17 cellular contexts compared by ENCODE assay signal in genomic region chr17:69058165-69058564, GRCh38. TPM values are rescaled to one million over a fixed set of nuclear protein-coding genes. Genes with fewer than 3 reads are reported as not detected.
DNase-seq lines count a peak whose midpoint lies in the region; ATAC-seq and TF ChIP-seq lines count a peak whose summit lies in the region.
"Had no signal": no experiment of that assay in that cellular context is flagged by ENCODE, and none has a peak within 500 bp of the region (broad histone marks: within the 10 kb centered on the region; RNA-seq: fewer than 3 reads in every experiment).

No MANE protein-coding gene starts in this region.

- in situ Hi-C loops in GM23248 (cut with MboI) (loop anchor here (10.0 kb wide), 1 partner anchor 263 kb away; no protein-coding TSS in a partner anchor), brain microvascular endothelial cell (cut with HindIII; ENCODE audit: low pct_ligation_motif_present, low sequenced_read_pairs) (no loop called here)

- no peak for ATAC-seq in HG03521 (IDR thresholded peaks at IDR 0.05; ENCODE audit: unreplicated experiment)
- no peak for ATAC-seq in GM18873 (IDR thresholded peaks at IDR 0.05; ENCODE audit: low FRiP score, unreplicated experiment)
- ATAC-seq in T-helper 17 cell: no peak

- no peak overlapping the region for H3K4me2 ChIP-seq in GM23248 (ENCODE audit: unreplicated experiment)

- H2AFZ ChIP-seq in GM23248: no peak overlapping the region
- H2AFZ ChIP-seq: parathyroid adenoma had no signal

- no peak for TF ChIP-seq POLR2A in Peyer's patch (IDR thresholded peaks at IDR 0.05)

- no peaks in the 10 kb centered on the region for H3K9me2 ChIP-seq in GM23248 (ENCODE audit: insufficient read depth)

- no peaks in the 10 kb centered on the region for H3K9me3 ChIP-seq in GM23248 (ENCODE audit: low read depth)
- no peaks in the 10 kb centered on the region for H3K9me3 ChIP-seq in liver (ENCODE audit: control insufficient read depth in 4 of 4, low read length in 3 of 4)
- H3K9me3 ChIP-seq in T-helper 17 cell (ENCODE audit: control insufficient read depth, low read length, poor library complexity, severe bottlenecking): no peaks in the 10 kb centered on the region
- no peaks in the 10 kb centered on the region for H3K9me3 ChIP-seq in Peyer's patch

- H3K4me1 Mint-ChIP-seq in T-helper 17 cell: peaks cover 2% of the 10 kb centered on the region

- 95 to 100% methylated on average over 1 of the region's 1 CpG for WGBS in GM23248 (ENCODE audit: low coverage in 1 of 2, low lambda C conversion rate in 2 of 2, missing lambda C conversion rate in 2 of 2), 2 experiments
- 92% methylated on average over 1 of the region's 1 CpG for WGBS in liver

- peaks cover 4% of the 10 kb centered on the region for H3K36me3 Mint-ChIP-seq in T-helper 17 cell (ENCODE audit: low read depth)

- H3K27me3 ChIP-seq in GM23248 (replicated peaks; ENCODE audit: insufficient read depth) (no peaks in the 10 kb centered on the region), brain microvascular endothelial cell (replicated peaks) (no peaks in the 10 kb centered on the region), liver (ENCODE audit: control insufficient read depth in 4 of 4, insufficient read depth in 4 of 4, low read length in 3 of 4) (no peaks in the 10 kb centered on the region), Peyer's patch (no peaks in the 10 kb centered on the region)
- H3K27me3 ChIP-seq: tibial nerve had no signal

- no peaks in the 10 kb centered on the region for H3K27me3 Mint-ChIP-seq in T-helper 17 cell

- no peaks in the 10 kb centered on the region for H4K20me1 ChIP-seq in GM23248 (ENCODE audit: insufficient read depth)

- H3K9ac ChIP-seq in GM23248 (no peak overlapping the region), liver (ENCODE audit: low read depth in 1 of 2, low read length in 2 of 2) (no peak overlapping the region)
- H3K9ac ChIP-seq: parathyroid adenoma had no signal

- H3K4me3 Mint-ChIP-seq in T-helper 17 cell: no peak overlapping the region

- H3K27ac ChIP-seq in GM23248 (no peak overlapping the region), brain microvascular endothelial cell (no peak overlapping the region), liver (ENCODE audit: low read depth in 1 of 2, low read length in 2 of 2) (no peak overlapping the region), Peyer's patch (no peak overlapping the region)
- H3K27ac ChIP-seq: epithelial cell of prostate, parathyroid adenoma had no signal

- H3K27ac Mint-ChIP-seq in T-helper 17 cell: no peak overlapping the region

- no peaks in the 10 kb centered on the region for H3K36me3 ChIP-seq in GM23248 (ENCODE audit: low read depth)
- no peaks in the 10 kb centered on the region for H3K36me3 ChIP-seq in brain microvascular endothelial cell (replicated peaks)
- peaks cover 0 to 3% (median 0%) of the 10 kb centered on the region in 4 donors for H3K36me3 ChIP-seq in liver (ENCODE audit: control insufficient read depth in 4 of 4, insufficient read depth in 3 of 4, low read depth in 1 of 4, low read length in 3 of 4)
- H3K36me3 ChIP-seq in Peyer's patch: no peaks in the 10 kb centered on the region

- TF ChIP-seq CTCF in brain microvascular endothelial cell (IDR thresholded peaks at IDR 0.05; ENCODE audit: low read depth, low read length, missing control alignments) (peak; percentile 21), liver (IDR thresholded peaks at IDR 0.05; ENCODE audit: low read depth, low read length, missing input control) (no peak), Peyer's patch (IDR thresholded peaks at IDR 0.05) (peak in 3 of 6 experiments; percentile 53 to 59 (median 58))

- H3K79me2 ChIP-seq in GM23248 (ENCODE audit: insufficient read depth): no peaks in the 10 kb centered on the region
- H3K79me2 ChIP-seq: parathyroid adenoma had no signal

- peak; percentile 7 for DNase-seq in GM23248
- peak; percentile 2 for DNase-seq in Jurkat, Clone E6-1 (ENCODE audit: low read depth, low spot score)
- no peak for DNase-seq in brain microvascular endothelial cell
- no peak for DNase-seq in T-helper 17 cell
- DNase-seq in Peyer's patch: no peak
- DNase-seq: activated CD8-positive, alpha-beta memory T cell treated with anti-CD3 and anti-CD28 coated beads for 24 hours; activated gamma-delta T cell; COR-L47; NCI-H226; stimulated activated CD4-positive, alpha-beta T cell treated with anti-CD3 and anti-CD28 coated beads, Interleukin-15, amount 100 ng/mL, for 24 hours had no signal

- H3K4me3 ChIP-seq in GM23248 (no peak overlapping the region), brain microvascular endothelial cell (ENCODE audit: low read depth, low read length) (no peak overlapping the region), liver (ENCODE audit: low read depth in 1 of 3, low read length in 3 of 3) (no peak overlapping the region), Peyer's patch (no peak overlapping the region)
- H3K4me3 ChIP-seq in Jurkat, Clone E6-1 (ENCODE audit: low read length): no peak overlapping the region
- H3K4me3 ChIP-seq: tibial nerve had no signal

- H3K4me1 ChIP-seq in GM23248 (ENCODE audit: insufficient read depth) (peaks cover 27% of the 10 kb centered on the region), liver (ENCODE audit: control insufficient read depth in 4 of 4, insufficient read depth in 4 of 4, low read length in 3 of 4) (peaks cover 0 to 5% (median 1%) of the 10 kb centered on the region in 4 donors), Peyer's patch (no peaks in the 10 kb centered on the region)
- H3K4me1 ChIP-seq: parathyroid adenoma had no signal

- peaks cover 13% of the 10 kb centered on the region; the same call in 1 of the 2 replicates for H3F3A ChIP-seq in GM23248 (ENCODE audit: insufficient read depth)

- TF ChIP-seq RAD21 in liver (IDR thresholded peaks at IDR 0.05): peak; percentile 33 to 43

TF ChIP-seq in liver, 16 proteins besides CTCF, POLR2A, EP300 and RAD21:
- TF ChIP-seq FOXA1 (IDR thresholded peaks at IDR 0.05) (no peak), MAX (IDR thresholded peaks at IDR 0.05) (no peak), FOXA2 (IDR thresholded peaks at IDR 0.05) (no peak), ZBTB33 (IDR thresholded peaks at IDR 0.05) (no peak), NR2F2 (IDR thresholded peaks at IDR 0.05) (no peak), REST (IDR thresholded peaks at IDR 0.05) (no peak), ATF3 (IDR thresholded peaks at IDR 0.05) (no peak)
TF ChIP-seq in liver: peak in this region for 0.

RNA-seq across cellular contexts. Expression of gene ABCA9, which starts 2.6 kb away (rescaled TPM):
- total RNA-seq in GM23248 (2014; rRNA removed; shearing (Covaris generic)): 0.51 and 0.65 TPM in 2 replicates
- polyA plus RNA-seq in GM23248 (2016; fragmentation: Nextera tagmentation; extraction: Ambion mirVana) (0.24 and 0.41 TPM in 2 replicates), liver (1 to 10 TPM; 1.4 to 5.1 TPM)
- not detected for polyA plus RNA-seq in Jurkat, Clone E6-1 (2012; ENCODE audit: insufficient read depth, insufficient read length)
- total RNA-seq in liver (10 to 100 TPM in 1 of 2 donors, 1 to 10 TPM in 1; 6.7 to 18.9 TPM), T-helper 17 cell (under 1 TPM in 1 of 2 donors, not detected in 1; 0.08 TPM), Peyer's patch (10 to 100 TPM in 3 of 4 donors, 1 to 10 TPM in 1; 8.6 to 35.9 (median 20.6) TPM)
- total RNA-seq: M059J had no signal

Comparison
In these comparisons a context has a peak if more than half of its experiments do, and no peak if none do; other contexts are left out.
1. DNase-seq: peak in GM23248 (single experiment) and Jurkat, Clone E6-1 (single experiment); none in brain microvascular endothelial cell (single experiment), T-helper 17 cell (0 of 3) and Peyer's patch (0 of 3).